In genomic region chr22:45238431-45239377, GRCh38 we compare ENCODE assay signal across 11 cellular contexts. TPM values are rescaled to one million over a fixed set of nuclear protein-coding genes. Genes with fewer than 3 reads are reported as not detected.
DNase-seq lines count a peak whose midpoint lies in the region; ATAC-seq and TF ChIP-seq lines count a peak whose summit lies in the region.
"Had no signal": no experiment of that assay in that cellular context is flagged by ENCODE, and none has a peak within 500 bp of the region (broad histone marks: within the 10 kb centered on the region; RNA-seq: fewer than 3 reads in every experiment).

No MANE protein-coding gene starts in this region.

- TF ChIP-seq CTCF in dorsolateral prefrontal cortex (IDR thresholded peaks at IDR 0.05 in 54 of 56, conservative IDR thresholded peaks at IDR 0.05 in 2 of 56; ENCODE audit: low read depth in 1 of 56, partially characterized antibody in 56 of 56), result no peak

- no peak overlapping the region for H3K27ac Mint-ChIP-seq in activated CD4-positive, alpha-beta T cell treated with anti-CD3 and anti-CD28 coated beads, Interleukin-2, amount 10 ng/mL, durations not matched to agents 24 days and 14 days
- H3K27ac Mint-ChIP-seq: activated naive CD8-positive, alpha-beta T cell treated with anti-CD3 and anti-CD28 coated beads, Interleukin-2, amount 10 ng/mL, durations not matched to agents 7 days and 5 days had no signal

- no peaks in the 10 kb centered on the region for H3K36me3 ChIP-seq in skeletal muscle satellite cell (ENCODE audit: insufficient read depth, low read length)

- H3K4me2 ChIP-seq in skeletal muscle satellite cell (ENCODE audit: low read length), result peak overlapping the region; percentile 90

- H3K27me3 ChIP-seq in dorsolateral prefrontal cortex (no peaks in the 10 kb centered on the region), skeletal muscle satellite cell (ENCODE audit: control insufficient read depth, insufficient read depth, low read length) (no peaks in the 10 kb centered on the region)

- H3K4me3 Mint-ChIP-seq in activated CD4-positive, alpha-beta T cell treated with anti-CD3 and anti-CD28 coated beads, Interleukin-2, amount 10 ng/mL, durations not matched to agents 24 days and 14 days, result peak overlapping the region; percentile 20

- peaks cover 10% of the 10 kb centered on the region for H3K4me1 Mint-ChIP-seq in activated CD4-positive, alpha-beta T cell treated with anti-CD3 and anti-CD28 coated beads, Interleukin-2, amount 10 ng/mL, durations not matched to agents 24 days and 14 days

- peaks cover 13% of the 10 kb centered on the region for H3K4me1 ChIP-seq in skeletal muscle satellite cell (ENCODE audit: control insufficient read depth, insufficient read depth, low read length)

- ATAC-seq in HG03342 (IDR thresholded peaks at IDR 0.05; ENCODE audit: unreplicated experiment), result no peak

- H3K9me3 ChIP-seq in skeletal muscle satellite cell (replicated peaks; ENCODE audit: low read length), result no peaks in the 10 kb centered on the region
- H3K9me3 ChIP-seq: HAP-1 had no signal

- H3K9me3 Mint-ChIP-seq in activated CD4-positive, alpha-beta T cell treated with anti-CD3 and anti-CD28 coated beads, Interleukin-2, amount 10 ng/mL, durations not matched to agents 24 days and 14 days, result no peaks in the 10 kb centered on the region
- H3K9me3 Mint-ChIP-seq: activated naive CD8-positive, alpha-beta T cell treated with anti-CD3 and anti-CD28 coated beads, Interleukin-2, amount 10 ng/mL, durations not matched to agents 7 days and 5 days had no signal

- H3K36me3 Mint-ChIP-seq in activated CD4-positive, alpha-beta T cell treated with anti-CD3 and anti-CD28 coated beads, Interleukin-2, amount 10 ng/mL, durations not matched to agents 24 days and 14 days (ENCODE audit: low read depth), result peaks cover 3% of the 10 kb centered on the region
- H3K36me3 Mint-ChIP-seq: activated naive CD8-positive, alpha-beta T cell treated with anti-CD3 and anti-CD28 coated beads, Interleukin-2, amount 10 ng/mL, durations not matched to agents 7 days and 5 days had no signal

- H3K9ac ChIP-seq in skeletal muscle satellite cell (ENCODE audit: low read depth, low read length), result no peak overlapping the region

- peak overlapping the region in 51 of 59 donors; percentile 4 to 92 (median 80) for H3K4me3 ChIP-seq in dorsolateral prefrontal cortex
- H3K4me3 ChIP-seq in skeletal muscle satellite cell (ENCODE audit: low read length), result no peak overlapping the region

- intact Hi-C loops in activated CD4-positive, alpha-beta T cell treated with anti-CD3 and anti-CD28 coated beads, Interleukin-2, amount 10 ng/mL, durations not matched to agents 24 days and 14 days (cut with micrococcal nuclease), result no loop called here
- intact Hi-C loops in dorsolateral prefrontal cortex (cut with DNase I), result loop anchor here in 1 of 2 donors (10.0 kb wide), 1 partner anchor 74 kb away; the partner anchor contains the start of gene NUP50

- no peaks in the 10 kb centered on the region for H3K27me3 Mint-ChIP-seq in activated CD4-positive, alpha-beta T cell treated with anti-CD3 and anti-CD28 coated beads, Interleukin-2, amount 10 ng/mL, durations not matched to agents 24 days and 14 days

- DNase-seq in activated CD4-positive, alpha-beta T cell treated with anti-CD3 and anti-CD28 coated beads, Interleukin-2, amount 10 ng/mL, durations not matched to agents 24 days and 14 days, result no peak
- no peak for DNase-seq in activated CD4-positive, alpha-beta T cell treated with anti-CD3 and anti-CD28 coated beads, Interleukin-2, amount 50 U/mL, for 1 hour
- DNase-seq in MV-4-11 (lab: John Stamatoyannopoulos, UW) (peak; percentile 28), dorsolateral prefrontal cortex (no peak), NCI-H2107 treated with DMSO at 0.1 percent for 48 hours (lab: John Stamatoyannopoulos, UW; ENCODE audit: unreplicated experiment) (no peak), NCI-H2196 (lab: John Stamatoyannopoulos, UW; ENCODE audit: unreplicated experiment) (no peak)
- DNase-seq: activated naive CD8-positive, alpha-beta T cell treated with anti-CD3 and anti-CD28 coated beads, Interleukin-2, amount 10 ng/mL, durations not matched to agents 7 days and 5 days; NCI-H1105 treated with DMSO at 0.1 percent for 48 hours had no signal

- peak overlapping the region in 49 of 59 donors; percentile 6 to 89 (median 63) for H3K27ac ChIP-seq in dorsolateral prefrontal cortex

RNA-seq across cellular contexts. Expression of gene KIAA0930, which starts 2.0 kb away (rescaled TPM):
- 45.3 and 45.6 TPM in 2 replicates for total RNA-seq in activated CD4-positive, alpha-beta T cell treated with anti-CD3 and anti-CD28 coated beads, Interleukin-2, amount 10 ng/mL, durations not matched to agents 24 days and 14 days
- 100 to 1,000 TPM; 174 to 603 (median 325) TPM for total RNA-seq in dorsolateral prefrontal cortex
- 29.7 and 36.2 TPM in 2 replicates for total RNA-seq in skeletal muscle satellite cell (2012; rRNA removed)

RNA-seq across cellular contexts. Expression of gene UPK3A, which starts 46.0 kb away (rescaled TPM):
- not detected in 2 replicates for total RNA-seq in activated CD4-positive, alpha-beta T cell treated with anti-CD3 and anti-CD28 coated beads, Interleukin-2, amount 10 ng/mL, durations not matched to agents 24 days and 14 days
- 1 to 10 TPM in 2 of 120 experiments, under 1 TPM in 8, not detected in 110; 0.41 to 1.8 (median 0.82) TPM for total RNA-seq in dorsolateral prefrontal cortex
- total RNA-seq in skeletal muscle satellite cell (2012; rRNA removed), result not detected in 2 replicates
- total RNA-seq: activated naive CD8-positive, alpha-beta T cell treated with anti-CD3 and anti-CD28 coated beads, Interleukin-2, amount 10 ng/mL, durations not matched to agents 7 days and 5 days had no signal
